Comparison of ENCODE assay signal across 24 cellular contexts in the genomic region with DNA sequence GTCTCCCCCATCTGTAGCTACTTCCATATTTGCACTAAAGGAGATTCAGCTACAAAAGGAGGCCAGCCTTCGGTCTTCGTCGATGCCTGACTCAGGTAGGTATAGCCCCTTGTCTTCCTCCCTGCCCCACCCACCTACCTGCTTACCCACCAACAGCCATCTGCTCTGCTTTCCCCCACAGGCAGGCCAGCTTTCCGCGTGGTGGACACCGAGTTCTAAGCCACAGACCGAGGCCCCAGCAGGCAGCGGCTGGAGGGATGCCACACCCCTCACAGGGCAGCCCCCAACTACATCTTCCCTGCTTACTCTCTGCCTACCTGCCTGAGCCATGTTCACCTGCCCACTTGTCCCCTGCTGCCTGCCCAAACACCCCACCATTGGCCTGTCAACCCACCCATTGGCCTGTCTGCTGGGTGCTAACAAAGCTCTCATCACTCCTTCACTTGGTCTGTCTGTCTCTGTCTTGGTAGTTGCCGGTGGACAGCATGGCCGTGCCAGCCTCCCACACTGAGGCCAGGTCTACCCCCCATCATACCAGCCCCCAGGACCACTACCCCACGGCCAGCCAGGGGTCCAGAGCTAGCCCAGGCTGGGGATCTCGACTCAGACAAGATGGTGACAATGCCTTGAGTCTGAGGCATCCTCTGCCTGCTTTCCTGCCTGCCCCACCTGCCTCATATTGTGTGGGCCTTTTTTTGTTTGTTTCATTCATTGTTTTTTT.
"Had no signal": no experiment of that assay in that cellular context is flagged by ENCODE, and none has a peak within 500 bp of the region (broad histone marks: within the 10 kb centered on the region; RNA-seq: fewer than 3 reads in every experiment).

No MANE protein-coding gene starts in this region.

- H3K4me1 Mint-ChIP-seq: nephron had no signal

- H3K9me3 Mint-ChIP-seq: activated CD8-positive, alpha-beta T cell treated with anti-CD3 and anti-CD28 coated beads for 36 hours; activated T-helper 1 cell treated with anti-CD3 and anti-CD28 coated beads, Interleukin-12 subunit alpha, Interleukin-12 subunit beta, Interleukin-2, Interleukin-4 antibody, amounts not matched to agents 30 ng/mL and 10 ng/mL and 1 ng/mL, durations not matched to agents 14 hours and 24 hours and 36 hours; central memory CD8-positive, alpha-beta T cell; nephron; T-helper 1 cell treated with Interleukin-12 subunit alpha and Interleukin-12 subunit beta and Interleukin-4 antibody, amounts not matched to agents 30 μg/mL and 1 μg/mL, for 36 hours had no signal

- H3K27me3 ChIP-seq: esophagus squamous epithelium, transverse colon had no signal

- H3K36me3 ChIP-seq: breast epithelium had no signal

- H3K9ac ChIP-seq: parathyroid adenoma had no signal

- H3K4me1 ChIP-seq: breast epithelium, left ventricle myocardium inferior had no signal

- H3K4me3 ChIP-seq: breast epithelium, esophagus squamous epithelium, left ventricle myocardium inferior, lung, psoas muscle, transverse colon had no signal

- H3K4me3 Mint-ChIP-seq: activated CD8-positive, alpha-beta T cell treated with anti-CD3 and anti-CD28 coated beads for 36 hours; activated T-helper 1 cell treated with anti-CD3 and anti-CD28 coated beads, Interleukin-12 subunit alpha, Interleukin-12 subunit beta, Interleukin-2, Interleukin-4 antibody, amounts not matched to agents 30 ng/mL and 10 ng/mL and 1 ng/mL, durations not matched to agents 14 hours and 24 hours and 36 hours; central memory CD8-positive, alpha-beta T cell; nephron; T-helper 1 cell treated with Interleukin-12 subunit alpha and Interleukin-12 subunit beta and Interleukin-4 antibody, amounts not matched to agents 30 μg/mL and 1 μg/mL, for 36 hours had no signal

- H3K27me3 Mint-ChIP-seq: activated CD8-positive, alpha-beta T cell treated with anti-CD3 and anti-CD28 coated beads for 36 hours; central memory CD8-positive, alpha-beta T cell had no signal

- DNase-seq: activated CD4-positive, alpha-beta T cell treated with anti-CD3 and anti-CD28 coated beads, Interleukin-2, amount 50 U/mL, for 1 hour; activated CD4-positive, CD25-positive, alpha-beta regulatory T cell treated with anti-CD3 and anti-CD28 coated beads, Interleukin-2, amount 50 U/mL, for 72 hours; activated CD8-positive, alpha-beta T cell treated with anti-CD3 and anti-CD28 coated beads for 36 hours; activated effector memory CD4-positive, alpha-beta T cell treated with anti-CD3 and anti-CD28 coated beads, Interleukin-2, amount 50 U/mL, for 16 hours; activated naive CD4-positive, alpha-beta T cell treated with anti-CD3 and anti-CD28 coated beads, Interleukin-2, amount 50 U/mL, for 16 hours; amygdala; dermis blood vessel endothelial cell; effector CD4-positive, alpha-beta T cell; esophagus squamous epithelium; foreskin melanocyte; left ventricle myocardium inferior; nucleus accumbens; psoas muscle; stimulated activated naive CD4-positive, alpha-beta T cell treated with Interleukin-2 at 50 U/mL for 16 hours; SW 1271; transverse colon had no signal

- H3K27ac ChIP-seq: breast epithelium, epithelial cell of prostate, esophagus squamous epithelium, left ventricle myocardium inferior, parathyroid adenoma, psoas muscle, transverse colon had no signal

- H2AFZ ChIP-seq: parathyroid adenoma had no signal

- ATAC-seq: activated CD8-positive, alpha-beta T cell treated with anti-CD3 and anti-CD28 coated beads for 36 hours; psoas muscle had no signal

- H3K9me3 ChIP-seq: breast epithelium, esophagus squamous epithelium, left ventricle myocardium inferior, psoas muscle, transverse colon had no signal
